Comparison of ENCODE assay signal across 21 cellular contexts in genomic region chr18:58300867-58301266, GRCh38.
"Had no signal": no experiment of that assay in that cellular context is flagged by ENCODE, and none has a peak within 500 bp of the region (broad histone marks: within the 10 kb centered on the region; RNA-seq: fewer than 3 reads in every experiment).

No MANE protein-coding gene starts in this region.

- H3K4me1 ChIP-seq: spleen, tibial nerve had no signal

- DNase-seq: activated CD4-positive, alpha-beta T cell treated with anti-CD3 and anti-CD28 coated beads for 48 hours; activated CD8-positive, alpha-beta memory T cell treated with anti-CD3 and anti-CD28 coated beads, Interleukin-2, amount 50 U/mL, for 4 hours; activated effector memory CD4-positive, alpha-beta T cell treated with Interleukin-2 at 50 U/mL for 16 hours; activated naive CD4-positive, alpha-beta T cell treated with anti-CD3 and anti-CD28 coated beads, Interleukin-2, amount 10 ng/mL, durations not matched to agents 7 days and 5 days; activated T-cell treated with anti-CD3 and anti-CD28 coated beads, Interleukin-2, amount 50 U/mL, for 4 hours; effector CD8-positive, alpha-beta T cell; esophagus squamous epithelium; hypothalamus; kidney; left lung; occipital lobe; posterior cingulate gyrus; sigmoid colon; spleen; stimulated activated CD4-positive, alpha-beta T cell treated with anti-CD3 and anti-CD28 coated beads, Interleukin-4, amount 100 ng/mL, for 4 hours; stimulated activated naive CD4-positive, alpha-beta T cell had no signal

- H3K27ac Mint-ChIP-seq: activated naive CD4-positive, alpha-beta T cell treated with anti-CD3 and anti-CD28 coated beads, Interleukin-2, amount 10 ng/mL, durations not matched to agents 7 days and 5 days; WTC11 had no signal

- H3K36me3 ChIP-seq: esophagus squamous epithelium, left lung, sigmoid colon, spleen, tibial nerve had no signal

- H3K4me3 ChIP-seq: esophagus squamous epithelium, left lung, sigmoid colon, spleen, tibial nerve had no signal

- FAIRE-seq: endothelial cell of umbilical vein, kidney, TTC549, urothelium cell line had no signal

- H3K27me3 ChIP-seq: esophagus squamous epithelium, left lung, sigmoid colon, spleen, tibial nerve had no signal

- H3K27ac ChIP-seq: esophagus squamous epithelium, left lung, sigmoid colon, spleen, tibial nerve had no signal

- ATAC-seq: left lung, WTC11 had no signal

- H3K4me3 Mint-ChIP-seq: activated naive CD4-positive, alpha-beta T cell treated with anti-CD3 and anti-CD28 coated beads, Interleukin-2, amount 10 ng/mL, durations not matched to agents 7 days and 5 days; activated T-cell treated with anti-CD3 and anti-CD28 coated beads, Interleukin-2, amount 50 U/mL, for 4 hours; WTC11 had no signal

- H3K36me3 Mint-ChIP-seq: activated naive CD4-positive, alpha-beta T cell treated with anti-CD3 and anti-CD28 coated beads, Interleukin-2, amount 10 ng/mL, durations not matched to agents 7 days and 5 days had no signal
